In genomic region chr1:11481019-11481418, GRCh38 we compare ENCODE assay signal across 1 cellular context.
TF ChIP-seq lines count a peak whose summit lies in the region.

No MANE protein-coding gene starts in this region.

TF ChIP-seq in SK-N-SH treated with all-trans-retinoic acid at 6 μM for 48 hours, 23 proteins besides CTCF, POLR2A, EP300 and RAD21 (continued from another document):
- TF ChIP-seq PATZ1 (CRISPR knock-in tag; IDR thresholded peaks at IDR 0.05; ENCODE audit: borderline replicate concordance) (no peak), ZFP30 (CRISPR knock-in tag; IDR thresholded peaks at IDR 0.05) (no peak), ZC3H10 (CRISPR knock-in tag; IDR thresholded peaks at IDR 0.05) (no peak)
